1 cellular context compared by ENCODE assay signal in genomic region chr17:67855504-67856324, GRCh38.
A peak's percentile ranks its signal among the peaks of the same experiment; 100 is the strongest.
TF ChIP-seq lines count a peak whose summit lies in the region.

No MANE protein-coding gene starts in this region.

TF ChIP-seq in K562, 482 proteins besides CTCF, POLR2A, EP300 and RAD21 (continued from another document and continues in another):
- TF ChIP-seq MEF2A (IDR thresholded peaks at IDR 0.05; ENCODE audit: control insufficient read depth, low read depth, low read length) (peak; percentile 78), HDAC1 (IDR thresholded peaks at IDR 0.05) (peak in 1 of 2 experiments; percentile 99; a peak in 2 of 4 replicates), ZNF436 (CRISPR knock-in tag; IDR thresholded peaks at IDR 0.05) (no peak), ZNF263 (CRISPR knock-in tag; IDR thresholded peaks at IDR 0.05; ENCODE audit: borderline replicate concordance) (no peak), MTA2 (IDR thresholded peaks at IDR 0.05; ENCODE audit: low read depth) (peak; percentile 91), KHSRP (IDR thresholded peaks at IDR 0.05) (peak; percentile 64; the same call in 1 of the 2 replicates), FOSL1 (tag; conservative IDR thresholded peaks at IDR 0.05) (peak; percentile 54; the same call in 1 of the 2 replicates), ZNF766 (CRISPR knock-in tag; conservative IDR thresholded peaks at IDR 0.05) (peak; percentile 85), TARDBP (IDR thresholded peaks at IDR 0.05) (0 out of 2 replicates have a peak, but pooled peaks have one; percentile 40), AFF1 (IDR thresholded peaks at IDR 0.05; ENCODE audit: low read depth in 1 of 2, partially characterized antibody in 2 of 2) (peak in 1 of 2 experiments; percentile 76), CC2D1A (IDR thresholded peaks at IDR 0.05) (peak; percentile 94), CXXC5 (CRISPR knock-in tag; IDR thresholded peaks at IDR 0.05) (peak; percentile 69), GATAD2A (IDR thresholded peaks at IDR 0.05) (0 out of 2 replicates have a peak, but pooled peaks have one; percentile 46), TRIM24 (IDR thresholded peaks at IDR 0.05) (peak; percentile 80 to 91), CBFA2T2 (conservative IDR thresholded peaks at IDR 0.05) (peak; percentile 94), GTF2E2 (tag; IDR thresholded peaks at IDR 0.05) (no peak; the same call in 1 of the 2 replicates), ETV6 (IDR thresholded peaks at IDR 0.05; ENCODE audit: borderline replicate concordance in 1 of 2, low read depth in 2 of 2, low read length in 1 of 2) (0 out of 4 replicates have a peak, but pooled peaks of 1 of the 2 experiments have one; percentile 23), ETV6 (CRISPR knock-in tag; IDR thresholded peaks at IDR 0.05; ENCODE audit: borderline replicate concordance) (no peak), NUFIP1 (IDR thresholded peaks at IDR 0.05; ENCODE audit: partially characterized antibody) (no peak), SOX6 (IDR thresholded peaks at IDR 0.05) (peak; percentile 99), PHB2 (IDR thresholded peaks at IDR 0.05; ENCODE audit: low read depth) (peak; percentile 84), TOE1 (IDR thresholded peaks at IDR 0.05; ENCODE audit: borderline replicate concordance) (0 out of 2 replicates have a peak, but pooled peaks have one; percentile 47), TOE1 (CRISPR knock-in tag; IDR thresholded peaks at IDR 0.05; ENCODE audit: borderline replicate concordance, low read depth) (no peak), SMARCC2 (IDR thresholded peaks at IDR 0.05; ENCODE audit: low read depth) (peak; percentile 92), CEBPB (tag; IDR thresholded peaks at IDR 0.05) (no peak), DLX4 (CRISPR knock-in tag; IDR thresholded peaks at IDR 0.05) (no peak), ZNF644 (tag; IDR thresholded peaks at IDR 0.05; ENCODE audit: low read depth) (peak; percentile 80), LCOR (CRISPR knock-in tag; IDR thresholded peaks at IDR 0.05) (no peak; the same call in 1 of the 2 replicates), HLTF (IDR thresholded peaks at IDR 0.05) (peak; percentile 70; the same call in 1 of the 2 replicates), NBN (IDR thresholded peaks at IDR 0.05; ENCODE audit: low read depth) (peak; percentile 69; the same call in 1 of the 2 replicates), ATF1 (CRISPR knock-in tag; IDR thresholded peaks at IDR 0.05) (no peak), ATF1 (tag; IDR thresholded peaks at IDR 0.05) (peak; percentile 29; the same call in 1 of the 2 replicates), DPF2 (IDR thresholded peaks at IDR 0.05) (peak; percentile 92), FOXA3 (CRISPR knock-in tag; conservative IDR thresholded peaks at IDR 0.05 in 1 of 2, IDR thresholded peaks at IDR 0.05 in 1 of 2) (peak in 1 of 2 experiments; percentile 52; a peak in 1 of 4 replicates), EGR1 (conservative IDR thresholded peaks at IDR 0.05) (no peak), PHF21A (IDR thresholded peaks at IDR 0.05; ENCODE audit: borderline replicate concordance, low read depth) (peak; percentile 22; the same call in 1 of the 2 replicates), EP400 (IDR thresholded peaks at IDR 0.05) (peak; percentile 53; the same call in 1 of the 2 replicates), LEF1 (IDR thresholded peaks at IDR 0.05) (peak; percentile 70; the same call in 1 of the 2 replicates), MEF2D (tag; conservative IDR thresholded peaks at IDR 0.05; ENCODE audit: low read depth) (peak; percentile 88), SPI1 (IDR thresholded peaks at IDR 0.05; ENCODE audit: borderline replicate concordance, low read depth, low read length) (peak; percentile 86), L3MBTL2 (IDR thresholded peaks at IDR 0.05) (peak; percentile 53; the same call in 1 of the 2 replicates)
- TF ChIP-seq, protein P1, sequence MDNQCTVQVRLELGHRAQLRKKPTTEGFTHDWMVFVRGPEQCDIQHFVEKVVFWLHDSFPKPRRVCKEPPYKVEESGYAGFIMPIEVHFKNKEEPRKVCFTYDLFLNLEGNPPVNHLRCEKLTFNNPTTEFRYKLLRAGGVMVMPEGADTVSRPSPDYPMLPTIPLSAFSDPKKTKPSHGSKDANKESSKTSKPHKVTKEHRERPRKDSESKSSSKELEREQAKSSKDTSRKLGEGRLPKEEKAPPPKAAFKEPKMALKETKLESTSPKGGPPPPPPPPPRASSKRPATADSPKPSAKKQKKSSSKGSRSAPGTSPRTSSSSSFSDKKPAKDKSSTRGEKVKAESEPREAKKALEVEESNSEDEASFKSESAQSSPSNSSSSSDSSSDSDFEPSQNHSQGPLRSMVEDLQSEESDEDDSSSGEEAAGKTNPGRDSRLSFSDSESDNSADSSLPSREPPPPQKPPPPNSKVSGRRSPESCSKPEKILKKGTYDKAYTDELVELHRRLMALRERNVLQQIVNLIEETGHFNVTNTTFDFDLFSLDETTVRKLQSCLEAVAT (IDR thresholded peaks at IDR 0.05), result 0 out of 4 replicates have a peak, but pooled peaks of 1 of the 2 experiments have one; percentile 55
- TF ChIP-seq, protein P2, sequence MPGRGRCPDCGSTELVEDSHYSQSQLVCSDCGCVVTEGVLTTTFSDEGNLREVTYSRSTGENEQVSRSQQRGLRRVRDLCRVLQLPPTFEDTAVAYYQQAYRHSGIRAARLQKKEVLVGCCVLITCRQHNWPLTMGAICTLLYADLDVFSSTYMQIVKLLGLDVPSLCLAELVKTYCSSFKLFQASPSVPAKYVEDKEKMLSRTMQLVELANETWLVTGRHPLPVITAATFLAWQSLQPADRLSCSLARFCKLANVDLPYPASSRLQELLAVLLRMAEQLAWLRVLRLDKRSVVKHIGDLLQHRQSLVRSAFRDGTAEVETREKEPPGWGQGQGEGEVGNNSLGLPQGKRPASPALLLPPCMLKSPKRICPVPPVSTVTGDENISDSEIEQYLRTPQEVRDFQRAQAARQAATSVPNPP (IDR thresholded peaks at IDR 0.05; ENCODE audit: borderline replicate concordance, insufficient read depth, insufficient read length), result no peak
- TF ChIP-seq, protein P3, sequence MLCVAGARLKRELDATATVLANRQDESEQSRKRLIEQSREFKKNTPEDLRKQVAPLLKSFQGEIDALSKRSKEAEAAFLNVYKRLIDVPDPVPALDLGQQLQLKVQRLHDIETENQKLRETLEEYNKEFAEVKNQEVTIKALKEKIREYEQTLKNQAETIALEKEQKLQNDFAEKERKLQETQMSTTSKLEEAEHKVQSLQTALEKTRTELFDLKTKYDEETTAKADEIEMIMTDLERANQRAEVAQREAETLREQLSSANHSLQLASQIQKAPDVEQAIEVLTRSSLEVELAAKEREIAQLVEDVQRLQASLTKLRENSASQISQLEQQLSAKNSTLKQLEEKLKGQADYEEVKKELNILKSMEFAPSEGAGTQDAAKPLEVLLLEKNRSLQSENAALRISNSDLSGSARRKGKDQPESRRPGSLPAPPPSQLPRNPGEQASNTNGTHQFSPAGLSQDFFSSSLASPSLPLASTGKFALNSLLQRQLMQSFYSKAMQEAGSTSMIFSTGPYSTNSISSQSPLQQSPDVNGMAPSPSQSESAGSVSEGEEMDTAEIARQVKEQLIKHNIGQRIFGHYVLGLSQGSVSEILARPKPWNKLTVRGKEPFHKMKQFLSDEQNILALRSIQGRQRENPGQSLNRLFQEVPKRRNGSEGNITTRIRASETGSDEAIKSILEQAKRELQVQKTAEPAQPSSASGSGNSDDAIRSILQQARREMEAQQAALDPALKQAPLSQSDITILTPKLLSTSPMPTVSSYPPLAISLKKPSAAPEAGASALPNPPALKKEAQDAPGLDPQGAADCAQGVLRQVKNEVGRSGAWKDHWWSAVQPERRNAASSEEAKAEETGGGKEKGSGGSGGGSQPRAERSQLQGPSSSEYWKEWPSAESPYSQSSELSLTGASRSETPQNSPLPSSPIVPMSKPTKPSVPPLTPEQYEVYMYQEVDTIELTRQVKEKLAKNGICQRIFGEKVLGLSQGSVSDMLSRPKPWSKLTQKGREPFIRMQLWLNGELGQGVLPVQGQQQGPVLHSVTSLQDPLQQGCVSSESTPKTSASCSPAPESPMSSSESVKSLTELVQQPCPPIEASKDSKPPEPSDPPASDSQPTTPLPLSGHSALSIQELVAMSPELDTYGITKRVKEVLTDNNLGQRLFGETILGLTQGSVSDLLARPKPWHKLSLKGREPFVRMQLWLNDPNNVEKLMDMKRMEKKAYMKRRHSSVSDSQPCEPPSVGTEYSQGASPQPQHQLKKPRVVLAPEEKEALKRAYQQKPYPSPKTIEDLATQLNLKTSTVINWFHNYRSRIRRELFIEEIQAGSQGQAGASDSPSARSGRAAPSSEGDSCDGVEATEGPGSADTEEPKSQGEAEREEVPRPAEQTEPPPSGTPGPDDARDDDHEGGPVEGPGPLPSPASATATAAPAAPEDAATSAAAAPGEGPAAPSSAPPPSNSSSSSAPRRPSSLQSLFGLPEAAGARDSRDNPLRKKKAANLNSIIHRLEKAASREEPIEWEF (CRISPR knock-in tag; IDR thresholded peaks at IDR 0.05), result peak; percentile 22; the same call in 1 of the 2 replicates
- TF ChIP-seq, protein P4, sequence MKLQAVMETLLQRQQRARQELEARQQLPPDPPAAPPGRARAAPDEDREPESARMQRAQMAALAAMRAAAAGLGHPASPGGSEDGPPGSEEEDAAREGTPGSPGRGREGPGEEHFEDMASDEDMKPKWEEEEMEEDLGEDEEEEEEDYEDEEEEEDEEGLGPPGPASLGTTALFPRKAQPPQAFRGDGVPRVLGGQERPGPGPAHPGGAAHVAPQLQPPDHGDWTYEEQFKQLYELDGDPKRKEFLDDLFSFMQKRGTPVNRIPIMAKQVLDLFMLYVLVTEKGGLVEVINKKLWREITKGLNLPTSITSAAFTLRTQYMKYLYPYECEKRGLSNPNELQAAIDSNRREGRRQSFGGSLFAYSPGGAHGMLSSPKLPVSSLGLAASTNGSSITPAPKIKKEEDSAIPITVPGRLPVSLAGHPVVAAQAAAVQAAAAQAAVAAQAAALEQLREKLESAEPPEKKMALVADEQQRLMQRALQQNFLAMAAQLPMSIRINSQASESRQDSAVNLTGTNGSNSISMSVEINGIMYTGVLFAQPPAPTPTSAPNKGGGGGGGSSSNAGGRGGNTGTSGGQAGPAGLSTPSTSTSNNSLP (IDR thresholded peaks at IDR 0.05; ENCODE audit: borderline replicate concordance, low read depth, low read length), result peak; percentile 75; the same call in 1 of the 2 replicates
- TF ChIP-seq, protein P5, sequence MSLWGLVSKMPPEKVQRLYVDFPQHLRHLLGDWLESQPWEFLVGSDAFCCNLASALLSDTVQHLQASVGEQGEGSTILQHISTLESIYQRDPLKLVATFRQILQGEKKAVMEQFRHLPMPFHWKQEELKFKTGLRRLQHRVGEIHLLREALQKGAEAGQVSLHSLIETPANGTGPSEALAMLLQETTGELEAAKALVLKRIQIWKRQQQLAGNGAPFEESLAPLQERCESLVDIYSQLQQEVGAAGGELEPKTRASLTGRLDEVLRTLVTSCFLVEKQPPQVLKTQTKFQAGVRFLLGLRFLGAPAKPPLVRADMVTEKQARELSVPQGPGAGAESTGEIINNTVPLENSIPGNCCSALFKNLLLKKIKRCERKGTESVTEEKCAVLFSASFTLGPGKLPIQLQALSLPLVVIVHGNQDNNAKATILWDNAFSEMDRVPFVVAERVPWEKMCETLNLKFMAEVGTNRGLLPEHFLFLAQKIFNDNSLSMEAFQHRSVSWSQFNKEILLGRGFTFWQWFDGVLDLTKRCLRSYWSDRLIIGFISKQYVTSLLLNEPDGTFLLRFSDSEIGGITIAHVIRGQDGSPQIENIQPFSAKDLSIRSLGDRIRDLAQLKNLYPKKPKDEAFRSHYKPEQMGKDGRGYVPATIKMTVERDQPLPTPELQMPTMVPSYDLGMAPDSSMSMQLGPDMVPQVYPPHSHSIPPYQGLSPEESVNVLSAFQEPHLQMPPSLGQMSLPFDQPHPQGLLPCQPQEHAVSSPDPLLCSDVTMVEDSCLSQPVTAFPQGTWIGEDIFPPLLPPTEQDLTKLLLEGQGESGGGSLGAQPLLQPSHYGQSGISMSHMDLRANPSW (CRISPR knock-in tag; IDR thresholded peaks at IDR 0.05), result no peak
